Comparison of ENCODE assay signal across 39 cellular contexts in the genomic region with DNA sequence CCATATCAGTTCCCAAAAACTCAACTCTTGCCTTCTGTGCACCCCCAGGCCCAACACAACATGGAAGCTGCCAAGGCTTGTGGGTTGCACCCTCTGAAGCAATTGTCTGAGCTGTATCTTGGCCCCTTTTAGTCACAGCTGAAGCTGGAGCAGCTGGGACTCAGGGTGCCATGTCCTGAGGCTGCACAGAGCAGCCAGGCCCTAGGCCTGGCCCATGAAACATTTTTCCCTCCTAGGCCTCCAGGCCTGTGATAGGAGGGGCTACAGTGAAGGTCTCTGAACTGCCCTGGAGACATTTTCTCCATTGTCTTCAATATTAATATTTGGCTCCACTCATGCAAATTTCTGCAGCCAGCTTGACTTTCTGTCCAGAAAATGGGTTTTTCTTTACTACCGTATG. TPM values are rescaled to one million over a fixed set of nuclear protein-coding genes. Genes with fewer than 3 reads are reported as not detected.
"Had no signal": no experiment of that assay in that cellular context is flagged by ENCODE, and none has a peak within 500 bp of the region (broad histone marks: within the 10 kb centered on the region; RNA-seq: fewer than 3 reads in every experiment).

No MANE protein-coding gene starts in this region.

- ATAC-seq: activated naive CD8-positive, alpha-beta T cell treated with anti-CD3 and anti-CD28 coated beads, Interleukin-2, amount 50 U/mL, for 24 hours; activated T-cell treated with anti-CD3 and anti-CD28 coated beads, Interleukin-2, amount 50 U/mL, for 4 hours; activated T-cell treated with anti-CD3 and anti-CD28 coated beads, Interleukin-2, amount 50 U/mL, for 72 hours; activated T-helper 17 cell treated with anti-CD3 and anti-CD28 coated beads, Interleukin-2, amount 50 U/mL, for 72 hours; body of pancreas had no signal

- H3K9me3 Mint-ChIP-seq: central memory CD8-positive, alpha-beta T cell had no signal

- H3K4me3 Mint-ChIP-seq: activated naive CD4-positive, alpha-beta T cell treated with anti-CD3 and anti-CD28 coated beads for 36 hours; activated naive CD4-positive, alpha-beta T cell treated with anti-CD3 and anti-CD28 coated beads, Interleukin-2, amount 10 ng/mL, durations not matched to agents 7 days and 5 days; activated naive CD4-positive, alpha-beta T cell treated with anti-CD3 and anti-CD28 coated beads, Interleukin-2, amount 50 U/mL, for 24 hours; activated naive CD8-positive, alpha-beta T cell; activated naive CD8-positive, alpha-beta T cell treated with anti-CD3 and anti-CD28 coated beads for 36 hours; activated naive CD8-positive, alpha-beta T cell treated with anti-CD3 and anti-CD28 coated beads, Interleukin-2, amount 10 ng/mL, durations not matched to agents 7 days and 5 days; activated naive CD8-positive, alpha-beta T cell treated with anti-CD3 and anti-CD28 coated beads, Interleukin-2, amount 50 U/mL, for 24 hours; activated T-cell treated with anti-CD3 and anti-CD28 coated beads, Interleukin-2, amount 50 U/mL, for 24 hours; activated T-cell treated with anti-CD3 and anti-CD28 coated beads, Interleukin-2, amount 50 U/mL, for 4 hours; activated T-cell treated with anti-CD3 and anti-CD28 coated beads, Interleukin-2, amount 50 U/mL, for 72 hours; activated T-helper 1 cell treated with anti-CD3 and anti-CD28 coated beads, Interleukin-12 subunit alpha, Interleukin-12 subunit beta, Interleukin-2, Interleukin-4 antibody, amounts not matched to agents 30 ng/mL and 10 ng/mL and 1 ng/mL, durations not matched to agents 14 hours and 24 hours and 36 hours; activated T-helper 17 cell treated with anti-CD3 and anti-CD28 coated beads, Interleukin-2, amount 50 U/mL, for 72 hours; brain; central memory CD8-positive, alpha-beta T cell had no signal

- H3K9me3 ChIP-seq: adrenal gland, ascending aorta had no signal

- FAIRE-seq: astrocyte, bronchial epithelial cell had no signal

- H3K4me1 Mint-ChIP-seq: activated naive CD4-positive, alpha-beta T cell treated with anti-CD3 and anti-CD28 coated beads, Interleukin-2, amount 10 ng/mL, durations not matched to agents 7 days and 5 days; activated naive CD4-positive, alpha-beta T cell treated with anti-CD3 and anti-CD28 coated beads, Interleukin-2, amount 50 U/mL, for 24 hours; activated naive CD8-positive, alpha-beta T cell treated with anti-CD3 and anti-CD28 coated beads for 36 hours; activated naive CD8-positive, alpha-beta T cell treated with anti-CD3 and anti-CD28 coated beads, Interleukin-2, amount 10 ng/mL, durations not matched to agents 7 days and 5 days; activated naive CD8-positive, alpha-beta T cell treated with anti-CD3 and anti-CD28 coated beads, Interleukin-2, amount 50 U/mL, for 24 hours; activated T-helper 17 cell treated with anti-CD3 and anti-CD28 coated beads, Interleukin-2, amount 50 U/mL, for 72 hours; brain; central memory CD8-positive, alpha-beta T cell had no signal

- H3K4me1 ChIP-seq: adrenal gland, ascending aorta, body of pancreas, breast epithelium had no signal

- H3K36me3 Mint-ChIP-seq: activated naive CD4-positive, alpha-beta T cell treated with anti-CD3 and anti-CD28 coated beads, Interleukin-2, amount 10 ng/mL, durations not matched to agents 7 days and 5 days; activated naive CD4-positive, alpha-beta T cell treated with anti-CD3 and anti-CD28 coated beads, Interleukin-2, amount 50 U/mL, for 24 hours had no signal

- DNase-seq: activated effector memory CD4-positive, alpha-beta T cell treated with anti-CD3 and anti-CD28 coated beads, Interleukin-2, amount 50 U/mL, for 16 hours; activated effector memory CD4-positive, alpha-beta T cell treated with Interleukin-2 at 50 U/mL for 16 hours; activated gamma-delta T cell; activated gamma-delta T cell treated with Interleukin-2 at 50 U/mL for 16 hours; activated naive CD4-positive, alpha-beta T cell; activated naive CD4-positive, alpha-beta T cell treated with anti-CD3 and anti-CD28 coated beads for 36 hours; activated naive CD4-positive, alpha-beta T cell treated with anti-CD3 and anti-CD28 coated beads, Interleukin-2, amount 10 ng/mL, durations not matched to agents 7 days and 5 days; activated naive CD4-positive, alpha-beta T cell treated with anti-CD3 and anti-CD28 coated beads, Interleukin-2, amount 50 U/mL, for 16 hours; activated naive CD4-positive, alpha-beta T cell treated with Interleukin-2 at 50 U/mL for 16 hours; activated naive CD8-positive, alpha-beta T cell treated with anti-CD3 and anti-CD28 coated beads for 36 hours; activated naive CD8-positive, alpha-beta T cell treated with anti-CD3 and anti-CD28 coated beads, Interleukin-2, amount 10 ng/mL, durations not matched to agents 7 days and 5 days; activated naive CD8-positive, alpha-beta T cell treated with anti-CD3 and anti-CD28 coated beads, Interleukin-2, amount 50 U/mL, for 24 hours; activated T-cell treated with anti-CD3 and anti-CD28 coated beads, Interleukin-2, amount 50 U/mL, for 1 hour; activated T-cell treated with anti-CD3 and anti-CD28 coated beads, Interleukin-2, amount 50 U/mL, for 24 hours; activated T-cell treated with anti-CD3 and anti-CD28 coated beads, Interleukin-2, amount 50 U/mL, for 4 hours; activated T-cell treated with anti-CD3 and anti-CD28 coated beads, Interleukin-2, amount 50 U/mL, for 48 hours; activated T-cell treated with anti-CD3 and anti-CD28 coated beads, Interleukin-2, amount 50 U/mL, for 72 hours; adrenal gland; amniotic stem cell; amygdala; anterior cingulate cortex; aorta; body of pancreas; brain microvascular endothelial cell; caudate nucleus; central memory CD4-positive, alpha-beta T cell; cerebellar nuclear complex had no signal

- H3K36me3 ChIP-seq: adrenal gland, ascending aorta, brain microvascular endothelial cell, breast epithelium, cardiac muscle cell had no signal

- H3K27ac Mint-ChIP-seq: activated naive CD4-positive, alpha-beta T cell treated with anti-CD3 and anti-CD28 coated beads for 36 hours; activated naive CD4-positive, alpha-beta T cell treated with anti-CD3 and anti-CD28 coated beads, Interleukin-2, amount 10 ng/mL, durations not matched to agents 7 days and 5 days; activated naive CD4-positive, alpha-beta T cell treated with anti-CD3 and anti-CD28 coated beads, Interleukin-2, amount 50 U/mL, for 24 hours; activated naive CD8-positive, alpha-beta T cell; activated naive CD8-positive, alpha-beta T cell treated with anti-CD3 and anti-CD28 coated beads for 36 hours; activated naive CD8-positive, alpha-beta T cell treated with anti-CD3 and anti-CD28 coated beads, Interleukin-2, amount 10 ng/mL, durations not matched to agents 7 days and 5 days; activated naive CD8-positive, alpha-beta T cell treated with anti-CD3 and anti-CD28 coated beads, Interleukin-2, amount 50 U/mL, for 24 hours; activated T-cell treated with anti-CD3 and anti-CD28 coated beads, Interleukin-2, amount 50 U/mL, for 24 hours; activated T-cell treated with anti-CD3 and anti-CD28 coated beads, Interleukin-2, amount 50 U/mL, for 72 hours; activated T-helper 1 cell treated with anti-CD3 and anti-CD28 coated beads, Interleukin-12 subunit alpha, Interleukin-12 subunit beta, Interleukin-2, Interleukin-4 antibody, amounts not matched to agents 30 ng/mL and 10 ng/mL and 1 ng/mL, durations not matched to agents 14 hours and 24 hours and 36 hours; activated T-helper 17 cell treated with anti-CD3 and anti-CD28 coated beads, Interleukin-2, amount 50 U/mL, for 72 hours; activated T-helper 2 cell treated with anti-CD3 and anti-CD28 coated beads, Interferon-gamma antibody, Interleukin-2, Interleukin-4, amounts not matched to agents 10 μg/mL and 5 μg/mL and 100 μg/mL, durations not matched to agents 14 hours and 24 hours and 36 hours; brain had no signal

- H3K4me3 ChIP-seq: adrenal gland, ascending aorta, body of pancreas, breast epithelium, cardiac muscle cell had no signal

- H3K27ac ChIP-seq: adrenal gland, ascending aorta, body of pancreas, brain microvascular endothelial cell, breast epithelium, cardiac muscle cell had no signal

- H3K27me3 ChIP-seq: adrenal gland, ascending aorta, body of pancreas, brain microvascular endothelial cell, breast epithelium, cardiac muscle cell had no signal

RNA-seq across cellular contexts. Expression of gene MYLK, which starts 8.1 kb away (rescaled TPM):
- total RNA-seq: activated naive CD4-positive, alpha-beta T cell treated with anti-CD3 and anti-CD28 coated beads for 36 hours; activated naive CD8-positive, alpha-beta T cell treated with anti-CD3 and anti-CD28 coated beads for 36 hours; activated T-cell treated with anti-CD3 and anti-CD28 coated beads, Interleukin-2, amount 50 U/mL, for 72 hours had no signal
